In genomic region chr1:168362991-168363390, GRCh38 we compare ENCODE assay signal across 12 cellular contexts.
DNase-seq lines count a peak whose midpoint lies in the region; ATAC-seq and TF ChIP-seq lines count a peak whose summit lies in the region.
"Had no signal": no experiment of that assay in that cellular context is flagged by ENCODE, and none has a peak within 500 bp of the region (broad histone marks: within the 10 kb centered on the region; RNA-seq: fewer than 3 reads in every experiment).

No MANE protein-coding gene starts in this region.

- whole genome bisulfite sequencing in psoas muscle, 3 donors: 77 to 86% (median 82%) methylated on average over 4 of the region's 4 CpGs

- H3K4me1 ChIP-seq in OCI-LY1 (ENCODE audit: insufficient read depth, low read length, severe bottlenecking): no peaks in the 10 kb centered on the region
- no peaks in the 10 kb centered on the region for H3K4me1 ChIP-seq in psoas muscle

- H3K4me1 Mint-ChIP-seq in activated T-cell treated with anti-CD3 and anti-CD28 coated beads, Interleukin-2, amount 50 U/mL, for 24 hours (ENCODE audit: low read depth): peaks cover 37% of the 10 kb centered on the region
- peaks cover 7 to 42% (median 15%) of the 10 kb centered on the region in 4 donors for H3K4me1 Mint-ChIP-seq in naive thymus-derived CD8-positive, alpha-beta T cell

- H3K79me2 ChIP-seq in OCI-LY1 (ENCODE audit: insufficient read depth, low read length): no peaks in the 10 kb centered on the region
- H3K79me2 ChIP-seq: hepatocyte had no signal

- POLR2A ChIA-PET in naive thymus-derived CD8-positive, alpha-beta T cell (lab: Charles Lee): interaction anchor here (1.3 kb wide), 1 partner anchor 9 kb away, joined by 4 read pairs; no protein-coding TSS in a partner anchor

- peak overlapping the region; percentile 46 for H3K27ac Mint-ChIP-seq in activated T-cell treated with anti-CD3 and anti-CD28 coated beads, Interleukin-2, amount 50 U/mL, for 24 hours
- peak overlapping the region in 6 of 10 donors; percentile 55 to 96 (median 82) for H3K27ac Mint-ChIP-seq in naive thymus-derived CD8-positive, alpha-beta T cell

- H4K20me1 ChIP-seq in OCI-LY1 (ENCODE audit: insufficient read depth, low read length): no peaks in the 10 kb centered on the region

- ATAC-seq in naive thymus-derived CD8-positive, alpha-beta T cell: peak; percentile 85 to 94
- ATAC-seq in psoas muscle: no peak
- ATAC-seq: Right ventricle myocardium inferior had no signal

- no peak overlapping the region for H3K9ac ChIP-seq in OCI-LY1 (ENCODE audit: low read length)

- H3K9me2 ChIP-seq in OCI-LY1 (ENCODE audit: low read depth, low read length): no peaks in the 10 kb centered on the region

- H3K27me3 ChIP-seq in OCI-LY1 (ENCODE audit: insufficient read depth, low read length) (no peaks in the 10 kb centered on the region), psoas muscle (ENCODE audit: insufficient read depth in 3 of 3, low read length in 2 of 3) (no peaks in the 10 kb centered on the region)
- H3K27me3 ChIP-seq: hepatocyte, right atrium auricular region had no signal

- no peaks in the 10 kb centered on the region for H3K36me3 ChIP-seq in OCI-LY1 (ENCODE audit: insufficient read depth, low read length)
- H3K36me3 ChIP-seq in psoas muscle (ENCODE audit: insufficient read depth in 1 of 2, low read depth in 1 of 2): no peaks in the 10 kb centered on the region
- H3K36me3 ChIP-seq: right atrium auricular region had no signal

- H3K9me3 Mint-ChIP-seq in activated T-cell treated with anti-CD3 and anti-CD28 coated beads, Interleukin-2, amount 50 U/mL, for 24 hours: no peaks in the 10 kb centered on the region
- no peaks in the 10 kb centered on the region for H3K9me3 Mint-ChIP-seq in naive thymus-derived CD8-positive, alpha-beta T cell

- no peaks in the 10 kb centered on the region for H3K36me3 Mint-ChIP-seq in activated T-cell treated with anti-CD3 and anti-CD28 coated beads, Interleukin-2, amount 50 U/mL, for 24 hours (ENCODE audit: low read depth)
- H3K36me3 Mint-ChIP-seq in naive thymus-derived CD8-positive, alpha-beta T cell: no peaks in the 10 kb centered on the region

- H2AFZ ChIP-seq in OCI-LY1 (ENCODE audit: low read length): no peak overlapping the region
- H2AFZ ChIP-seq: hepatocyte had no signal

- H3K27ac ChIP-seq in OCI-LY1 (ENCODE audit: low read depth, low read length, poor library complexity, severe bottlenecking) (no peak overlapping the region), psoas muscle (no peak overlapping the region)
- H3K27ac ChIP-seq: hepatocyte, right atrium auricular region had no signal

- no peaks in the 10 kb centered on the region for H3F3A ChIP-seq in OCI-LY1 (ENCODE audit: insufficient read depth, low read length)

- TF ChIP-seq CTCF in OCI-LY1 (IDR thresholded peaks at IDR 0.05; ENCODE audit: low read length) (peak; percentile 19; the same call in 1 of the 2 replicates), psoas muscle (IDR thresholded peaks at IDR 0.05) (no peak)

- no peak overlapping the region for H3K4me3 ChIP-seq in OCI-LY1 (ENCODE audit: low read depth, low read length, poor library complexity, severe bottlenecking)
- H3K4me3 ChIP-seq in psoas muscle: no peak overlapping the region
- H3K4me3 ChIP-seq: hepatocyte, right atrium auricular region had no signal

- H3K9me3 ChIP-seq in OCI-LY1 (ENCODE audit: low read length) (no peaks in the 10 kb centered on the region), psoas muscle (no peaks in the 10 kb centered on the region)
- H3K9me3 ChIP-seq: right atrium auricular region had no signal

- intact Hi-C loops in psoas muscle (cut with DNase I): no loop called here

- peak overlapping the region; percentile 38 for H3K4me3 Mint-ChIP-seq in activated T-cell treated with anti-CD3 and anti-CD28 coated beads, Interleukin-2, amount 50 U/mL, for 24 hours
- H3K4me3 Mint-ChIP-seq in naive thymus-derived CD8-positive, alpha-beta T cell: peak overlapping the region; percentile 18 to 79 (median 51)

- no peaks in the 10 kb centered on the region for H3K27me3 Mint-ChIP-seq in activated T-cell treated with anti-CD3 and anti-CD28 coated beads, Interleukin-2, amount 50 U/mL, for 24 hours
- peaks cover 0 to 10% (median 5%) of the 10 kb centered on the region in 5 donors for H3K27me3 Mint-ChIP-seq in naive thymus-derived CD8-positive, alpha-beta T cell

- no peak overlapping the region for H3K4me2 ChIP-seq in OCI-LY1 (ENCODE audit: low read length)
- H3K4me2 ChIP-seq: hepatocyte had no signal

- DNase-seq in GDM1 (lab: John Stamatoyannopoulos, UW): peak; percentile 29
- DNase-seq in activated T-cell treated with anti-CD3 and anti-CD28 coated beads, Interleukin-2, amount 50 U/mL, for 24 hours: no peak
- peak in 5 of 10 donors; percentile 11 to 52 (median 34) for DNase-seq in naive thymus-derived CD8-positive, alpha-beta T cell
- no peak for DNase-seq in NCI-H345 (lab: John Stamatoyannopoulos, UW)
- DNase-seq in psoas muscle: no peak
- no peak for DNase-seq in A172 (ENCODE audit: low spot score)
- DNase-seq: midbrain, NCI-H1930 had no signal

Comparison
In these comparisons a context has a peak if more than half of its experiments do, and no peak if none do; other contexts are left out.
1. ATAC-seq: peak in naive thymus-derived CD8-positive, alpha-beta T cell (2 of 2); none in psoas muscle (0 of 4).